Comparison of ENCODE assay signal across 16 cellular contexts in genomic region chr3:187916072-187916471, GRCh38.
"Had no signal": no experiment of that assay in that cellular context is flagged by ENCODE, and none has a peak within 500 bp of the region (broad histone marks: within the 10 kb centered on the region; RNA-seq: fewer than 3 reads in every experiment).

No MANE protein-coding gene starts in this region.

- H3K4me3 ChIP-seq: coronary artery, esophagus muscularis mucosa, skin epidermis, transverse colon had no signal

- H3K27ac ChIP-seq: coronary artery, transverse colon had no signal

- H3K9me3 ChIP-seq: esophagus muscularis mucosa, transverse colon had no signal

- ATAC-seq: activated CD8-positive, alpha-beta T cell treated with anti-CD3 and anti-CD28 coated beads, Interleukin-2, amount 10 ng/mL, durations not matched to agents 7 days and 5 days; natural killer cell treated with Interleukin-12 subunit alpha and Interleukin-12 subunit beta and Interleukin-15 and Interleukin-18, amount 100 ng/mL, for 72 hours; T-helper 17 cell had no signal

- DNase-seq: activated CD4-positive, alpha-beta T cell treated with anti-CD3 and anti-CD28 coated beads for 4 hours; activated CD8-positive, alpha-beta T cell treated with anti-CD3 and anti-CD28 coated beads, Interleukin-2, amount 10 ng/mL, durations not matched to agents 7 days and 5 days; activated naive CD8-positive, alpha-beta T cell treated with anti-CD3 and anti-CD28 coated beads for 36 hours; hippocampal formation; left ventricle myocardium superior; nucleus accumbens; posterior cingulate gyrus; stimulated activated CD4-positive, alpha-beta T cell treated with anti-CD3 and anti-CD28 coated beads, Interleukin-4, amount 100 ng/mL, for 24 hours; stimulated activated naive CD4-positive, alpha-beta T cell treated with Interleukin-2 at 50 U/mL for 16 hours; substantia nigra; T-helper 17 cell; transverse colon had no signal

- H3K36me3 ChIP-seq: esophagus muscularis mucosa, transverse colon had no signal

- H3K27me3 ChIP-seq: esophagus muscularis mucosa, transverse colon had no signal
